In the genomic region with DNA sequence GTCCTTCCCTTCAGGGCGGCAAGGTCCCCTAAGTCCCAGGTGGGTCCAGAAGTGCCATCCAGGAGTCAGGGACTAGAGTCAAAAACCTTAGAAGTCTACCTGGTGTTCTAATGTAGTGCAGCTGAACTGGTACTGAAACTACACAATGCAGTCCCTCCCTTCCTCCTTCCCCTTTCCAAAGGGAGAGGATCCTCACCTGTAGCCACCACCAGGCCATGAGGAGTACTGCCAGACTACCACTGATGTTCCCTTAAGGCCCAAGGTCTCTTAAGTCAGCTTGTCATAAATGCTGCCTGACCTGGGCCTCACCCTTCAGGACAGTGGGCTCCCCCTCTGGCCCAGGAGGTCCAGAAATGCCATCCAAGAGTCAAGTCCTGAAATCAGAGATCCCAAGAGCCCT, we compare ENCODE assay signal across 1 cellular context.
TF ChIP-seq lines count a peak whose summit lies in the region.

No MANE protein-coding gene starts in this region.

TF ChIP-seq in WTC11, 78 proteins besides CTCF, POLR2A, EP300 and RAD21 (continued from another document):
- no peak for TF ChIP-seq IRF1 (CRISPR knock-in tag; IDR thresholded peaks at IDR 0.05)
- TF ChIP-seq, protein P1, sequence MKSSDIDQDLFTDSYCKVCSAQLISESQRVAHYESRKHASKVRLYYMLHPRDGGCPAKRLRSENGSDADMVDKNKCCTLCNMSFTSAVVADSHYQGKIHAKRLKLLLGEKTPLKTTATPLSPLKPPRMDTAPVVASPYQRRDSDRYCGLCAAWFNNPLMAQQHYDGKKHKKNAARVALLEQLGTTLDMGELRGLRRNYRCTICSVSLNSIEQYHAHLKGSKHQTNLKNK (CRISPR knock-in tag; IDR thresholded peaks at IDR 0.05) = no peak
- TF ChIP-seq, protein P2, sequence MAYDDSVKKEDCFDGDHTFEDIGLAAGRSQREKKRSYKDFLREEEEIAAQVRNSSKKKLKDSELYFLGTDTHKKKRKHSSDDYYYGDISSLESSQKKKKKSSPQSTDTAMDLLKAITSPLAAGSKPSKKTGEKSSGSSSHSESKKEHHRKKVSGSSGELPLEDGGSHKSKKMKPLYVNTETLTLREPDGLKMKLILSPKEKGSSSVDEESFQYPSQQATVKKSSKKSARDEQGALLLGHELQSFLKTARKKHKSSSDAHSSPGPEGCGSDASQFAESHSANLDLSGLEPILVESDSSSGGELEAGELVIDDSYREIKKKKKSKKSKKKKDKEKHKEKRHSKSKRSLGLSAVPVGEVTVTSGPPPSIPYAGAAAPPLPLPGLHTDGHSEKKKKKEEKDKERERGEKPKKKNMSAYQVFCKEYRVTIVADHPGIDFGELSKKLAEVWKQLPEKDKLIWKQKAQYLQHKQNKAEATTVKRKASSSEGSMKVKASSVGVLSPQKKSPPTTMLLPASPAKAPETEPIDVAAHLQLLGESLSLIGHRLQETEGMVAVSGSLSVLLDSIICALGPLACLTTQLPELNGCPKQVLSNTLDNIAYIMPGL (CRISPR knock-in tag; IDR thresholded peaks at IDR 0.05) = no peak
- no peak for TF ChIP-seq CREB1 (CRISPR knock-in tag; IDR thresholded peaks at IDR 0.05)
- TF ChIP-seq PRDM15 (CRISPR knock-in tag; IDR thresholded peaks at IDR 0.05) = no peak
- TF ChIP-seq OVOL2 (CRISPR knock-in tag; IDR thresholded peaks at IDR 0.05; ENCODE audit: borderline replicate concordance) = no peak
- no peak for TF ChIP-seq SP1 (CRISPR knock-in tag; conservative IDR thresholded peaks at IDR 0.05)
- TF ChIP-seq ZNF121 (CRISPR knock-in tag; IDR thresholded peaks at IDR 0.05) = no peak
- TF ChIP-seq RORB (CRISPR knock-in tag; IDR thresholded peaks at IDR 0.05) = no peak
- TF ChIP-seq IRF2 (CRISPR knock-in tag; IDR thresholded peaks at IDR 0.05; ENCODE audit: borderline replicate concordance, low read depth) = no peak
- no peak for TF ChIP-seq JUN (CRISPR knock-in tag; IDR thresholded peaks at IDR 0.05)
- TF ChIP-seq, protein P3, sequence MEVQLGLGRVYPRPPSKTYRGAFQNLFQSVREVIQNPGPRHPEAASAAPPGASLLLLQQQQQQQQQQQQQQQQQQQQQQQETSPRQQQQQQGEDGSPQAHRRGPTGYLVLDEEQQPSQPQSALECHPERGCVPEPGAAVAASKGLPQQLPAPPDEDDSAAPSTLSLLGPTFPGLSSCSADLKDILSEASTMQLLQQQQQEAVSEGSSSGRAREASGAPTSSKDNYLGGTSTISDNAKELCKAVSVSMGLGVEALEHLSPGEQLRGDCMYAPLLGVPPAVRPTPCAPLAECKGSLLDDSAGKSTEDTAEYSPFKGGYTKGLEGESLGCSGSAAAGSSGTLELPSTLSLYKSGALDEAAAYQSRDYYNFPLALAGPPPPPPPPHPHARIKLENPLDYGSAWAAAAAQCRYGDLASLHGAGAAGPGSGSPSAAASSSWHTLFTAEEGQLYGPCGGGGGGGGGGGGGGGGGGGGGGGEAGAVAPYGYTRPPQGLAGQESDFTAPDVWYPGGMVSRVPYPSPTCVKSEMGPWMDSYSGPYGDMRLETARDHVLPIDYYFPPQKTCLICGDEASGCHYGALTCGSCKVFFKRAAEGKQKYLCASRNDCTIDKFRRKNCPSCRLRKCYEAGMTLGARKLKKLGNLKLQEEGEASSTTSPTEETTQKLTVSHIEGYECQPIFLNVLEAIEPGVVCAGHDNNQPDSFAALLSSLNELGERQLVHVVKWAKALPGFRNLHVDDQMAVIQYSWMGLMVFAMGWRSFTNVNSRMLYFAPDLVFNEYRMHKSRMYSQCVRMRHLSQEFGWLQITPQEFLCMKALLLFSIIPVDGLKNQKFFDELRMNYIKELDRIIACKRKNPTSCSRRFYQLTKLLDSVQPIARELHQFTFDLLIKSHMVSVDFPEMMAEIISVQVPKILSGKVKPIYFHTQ (CRISPR knock-in tag; IDR thresholded peaks at IDR 0.05) = no peak
